In genomic region chr2:134979203-134979602, GRCh38 we compare ENCODE assay signal across 32 cellular contexts.
"Had no signal": no experiment of that assay in that cellular context is flagged by ENCODE, and none has a peak within 500 bp of the region (broad histone marks: within the 10 kb centered on the region; RNA-seq: fewer than 3 reads in every experiment).

No MANE protein-coding gene starts in this region.

- DNase-seq: Karpas-422, Kasumi-1, MG63, MM.1S, MV-4-11, NCI-H1048, NCI-H1092, NCI-H1092 treated with DMSO at 0.1 percent for 48 hours, NCI-H1105, NCI-H1105 treated with DMSO at 0.1 percent for 48 hours, NCI-H1417, NCI-H1417 treated with DMSO at 0.1 percent for 48 hours, NCI-H1436 treated with DMSO at 0.1 percent for 48 hours, NCI-H146, NCI-H1694, NCI-H1694 treated with DMSO at 0.1 percent for 48 hours, NCI-H187, NCI-H187 treated with DMSO at 0.1 percent for 48 hours, NCI-H1930, NCI-H2029, NCI-H2029 treated with DMSO at 0.1 percent for 48 hours, NCI-H2081, NCI-H2081 treated with DMSO at 0.1 percent for 48 hours, NCI-H2107, NCI-H2227 treated with DMSO at 0.1 percent for 48 hours, NCI-H226, NCI-H345, NCI-H446, NCI-H446 treated with DMSO at 0.1 percent for 48 hours, NCI-H510A, NCI-H510A treated with DMSO at 0.1 percent for 48 hours, NCI-H524 treated with DMSO at 0.1 percent for 48 hours had no signal

- H3K36me3 ChIP-seq: MG63 had no signal

- H3K4me3 ChIP-seq: MG63 had no signal

- H3K27me3 ChIP-seq: MG63 had no signal
